ENCODE assay signal across 8 cellular contexts in genomic region chr1:207823880-207824566, GRCh38.
A peak's percentile ranks its signal among the peaks of the same experiment; 100 is the strongest.
DNase-seq lines count a peak whose midpoint lies in the region; ATAC-seq and TF ChIP-seq lines count a peak whose summit lies in the region.

No MANE protein-coding gene starts in this region.

- peaks cover 0 to 3% (median 0%) of the 10 kb centered on the region in 5 experiments for H3K9me3 Mint-ChIP-seq in brain

- H3K27me3 Mint-ChIP-seq in brain: no peaks in the 10 kb centered on the region

- H3K9me3 ChIP-seq in iPS-15b (ENCODE audit: control insufficient read depth, insufficient read depth, low read length): no peaks in the 10 kb centered on the region

- H3K36me3 ChIP-seq in iPS-15b (ENCODE audit: control insufficient read depth, insufficient read depth, low read length): no peaks in the 10 kb centered on the region

- H3K27ac Mint-ChIP-seq in brain: peak overlapping the region; percentile 73 to 97 (median 94)

- peak; percentile 38 for ATAC-seq in GM18907 (IDR thresholded peaks at IDR 0.05; ENCODE audit: unreplicated experiment)

- TF ChIP-seq CTCF in brain (conservative IDR thresholded peaks at IDR 0.05): peak; percentile 50 to 62

- peaks cover 6% of the 10 kb centered on the region for H3K4me1 ChIP-seq in iPS-15b (ENCODE audit: control insufficient read depth, insufficient read depth, low read length)

- DNase-seq in AG08395 (ENCODE audit: low spot score) (peak; percentile 90), HK-2 (ENCODE audit: unreplicated experiment) (peak; percentile 75), UCSD-AML1 (lab: John Stamatoyannopoulos, UW; ENCODE audit: unreplicated experiment) (peak; percentile 45), skeletal muscle cell (ENCODE audit: low read depth) (peak; percentile 97), NCI-H446 treated with DMSO at 0.1 percent for 48 hours (lab: John Stamatoyannopoulos, UW) (no peak)

- H3K27me3 ChIP-seq in iPS-15b (ENCODE audit: control insufficient read depth, insufficient read depth, low read length): no peaks in the 10 kb centered on the region

- H3K9ac ChIP-seq in iPS-15b (ENCODE audit: low read depth, low read length): peak overlapping the region; percentile 16

- H3K4me3 Mint-ChIP-seq in brain: peak overlapping the region; percentile 71 to 85 (median 79)

- H3K4me1 Mint-ChIP-seq in brain: peaks cover 43% of the 10 kb centered on the region

- H3K4me3 ChIP-seq in iPS-15b (ENCODE audit: low read depth, low read length): no peak overlapping the region
- H3K4me3 ChIP-seq in skeletal muscle cell (ENCODE audit: low read depth, low read length): no peak overlapping the region

- H3K36me3 Mint-ChIP-seq in brain: no peaks in the 10 kb centered on the region
